In genomic region chr12:123384318-123384993, GRCh38 we compare ENCODE assay signal across 8 cellular contexts. TPM values are rescaled to one million over a fixed set of nuclear protein-coding genes. Genes with fewer than 3 reads are reported as not detected.
DNase-seq lines count a peak whose midpoint lies in the region; ATAC-seq and TF ChIP-seq lines count a peak whose summit lies in the region.

No MANE protein-coding gene starts in this region.

- H3K4me1 ChIP-seq in CD8-positive, alpha-beta memory T cell (ENCODE audit: insufficient read depth, low read length) = peaks cover 18% of the 10 kb centered on the region

- no peak for TF ChIP-seq CTCF in foreskin fibroblast (IDR thresholded peaks at IDR 0.05; ENCODE audit: low read depth, low read length)
- peak; percentile 4 for TF ChIP-seq CTCF in retinal pigment epithelial cell (conservative IDR thresholded peaks at IDR 0.05; ENCODE audit: low read depth, low read length)

- POLR2A ChIA-PET in CD8-positive, alpha-beta memory T cell (lab: Charles Lee) = interaction anchor here (0.8 to 2.1 kb wide), 8 partner anchors 19 to 152 kb away, joined by 3 to 23 read pairs (median 6); partner anchors contain the start of genes MPHOSPH9, MTRFR and SNRNP35
- POLR2A ChIA-PET in activated CD4-positive, alpha-beta T cell treated with anti-CD3 and anti-CD28 coated beads, Interleukin-2, amount 10 ng/mL, durations not matched to agents 7 days and 5 days (lab: Charles Lee) = interaction anchor here (0.6 to 2.3 kb wide), 5 partner anchors 19 to 222 kb away, joined by 3 to 11 read pairs (median 4); partner anchors contain the start of gene SBNO1

- H3K36me3 Mint-ChIP-seq in CD8-positive, alpha-beta memory T cell = peaks cover 0 to 4% (median 0%) of the 10 kb centered on the region in 3 donors
- H3K36me3 Mint-ChIP-seq in activated CD4-positive, alpha-beta T cell treated with anti-CD3 and anti-CD28 coated beads, Interleukin-2, amount 10 ng/mL, durations not matched to agents 7 days and 5 days (ENCODE audit: low read depth) = no peaks in the 10 kb centered on the region

- H3K4me3 ChIP-seq in CD8-positive, alpha-beta memory T cell (ENCODE audit: low read length) = peak overlapping the region; percentile 81
- H3K4me3 ChIP-seq in foreskin fibroblast (ENCODE audit: low read depth in 1 of 2, low read length in 2 of 2) (peak overlapping the region; percentile 86 to 89), retinal pigment epithelial cell (ENCODE audit: low read length) (peak overlapping the region; percentile 85)

- peak in 1 of 5 donors; percentile 16 for DNase-seq in CD8-positive, alpha-beta memory T cell
- DNase-seq in activated CD4-positive, alpha-beta T cell treated with anti-CD3 and anti-CD28 coated beads, Interleukin-2, amount 10 ng/mL, durations not matched to agents 7 days and 5 days = peak; percentile 32
- peak in 1 of 2 donors; percentile 66 for DNase-seq in foreskin fibroblast
- DNase-seq in retinal pigment epithelial cell (ENCODE audit: low read depth) = no peak
- no peak for DNase-seq in NCI-H510A (lab: John Stamatoyannopoulos, UW)

- no peaks in the 10 kb centered on the region for H3K36me3 ChIP-seq in CD8-positive, alpha-beta memory T cell (ENCODE audit: insufficient read depth, low read length)

- H3K9me3 Mint-ChIP-seq in CD8-positive, alpha-beta memory T cell = no peaks in the 10 kb centered on the region
- no peaks in the 10 kb centered on the region for H3K9me3 Mint-ChIP-seq in activated CD4-positive, alpha-beta T cell treated with anti-CD3 and anti-CD28 coated beads, Interleukin-2, amount 10 ng/mL, durations not matched to agents 7 days and 5 days

- H3K4me3 Mint-ChIP-seq in CD8-positive, alpha-beta memory T cell = peak overlapping the region; percentile 80 to 98 (median 90)
- peak overlapping the region; percentile 97 for H3K4me3 Mint-ChIP-seq in activated CD4-positive, alpha-beta T cell treated with anti-CD3 and anti-CD28 coated beads, Interleukin-2, amount 10 ng/mL, durations not matched to agents 7 days and 5 days

- peak overlapping the region; percentile 66 for H3K27ac ChIP-seq in CD8-positive, alpha-beta memory T cell (ENCODE audit: low read depth, low read length)

- H3K9me3 ChIP-seq in CD8-positive, alpha-beta memory T cell (ENCODE audit: low read length) = no peaks in the 10 kb centered on the region

- peak overlapping the region in 5 of 8 donors; percentile 36 to 95 (median 70) for H3K27ac Mint-ChIP-seq in CD8-positive, alpha-beta memory T cell
- peak overlapping the region; percentile 91 for H3K27ac Mint-ChIP-seq in activated CD4-positive, alpha-beta T cell treated with anti-CD3 and anti-CD28 coated beads, Interleukin-2, amount 10 ng/mL, durations not matched to agents 7 days and 5 days

- peaks cover 19 to 28% (median 21%) of the 10 kb centered on the region in 3 donors for H3K4me1 Mint-ChIP-seq in CD8-positive, alpha-beta memory T cell
- peaks cover 27% of the 10 kb centered on the region for H3K4me1 Mint-ChIP-seq in activated CD4-positive, alpha-beta T cell treated with anti-CD3 and anti-CD28 coated beads, Interleukin-2, amount 10 ng/mL, durations not matched to agents 7 days and 5 days

- CTCF ChIA-PET in CD8-positive, alpha-beta memory T cell (lab: Charles Lee) = interaction anchor here (1.0 to 8.4 kb wide), 7 partner anchors 15 to 217 kb away, joined by 3 to 66 read pairs (median 4); partner anchors contain the start of genes DDX55 and SBNO1
- CTCF ChIA-PET in activated CD4-positive, alpha-beta T cell treated with anti-CD3 and anti-CD28 coated beads, Interleukin-2, amount 10 ng/mL, durations not matched to agents 7 days and 5 days (lab: Charles Lee) = interaction anchor here (0.7 to 3.0 kb wide), 5 partner anchors 8 to 64 kb away, joined by 3 to 28 read pairs (median 3); partner anchors contain the start of gene SBNO1

- H3K27me3 ChIP-seq in CD8-positive, alpha-beta memory T cell (ENCODE audit: insufficient read depth, low read length, poor library complexity, severe bottlenecking) = no peaks in the 10 kb centered on the region

- peak; percentile 13 for ATAC-seq in HG02885 (IDR thresholded peaks at IDR 0.05; ENCODE audit: poor library complexity, unreplicated experiment)
- no peak for ATAC-seq in GM18858 (IDR thresholded peaks at IDR 0.05; ENCODE audit: unreplicated experiment)
- no peak for ATAC-seq in GM18870 (IDR thresholded peaks at IDR 0.05; ENCODE audit: unreplicated experiment)

- H3K27me3 Mint-ChIP-seq in CD8-positive, alpha-beta memory T cell = no peaks in the 10 kb centered on the region
- H3K27me3 Mint-ChIP-seq in activated CD4-positive, alpha-beta T cell treated with anti-CD3 and anti-CD28 coated beads, Interleukin-2, amount 10 ng/mL, durations not matched to agents 7 days and 5 days = no peaks in the 10 kb centered on the region

RNA-seq across cellular contexts. Expression of gene KMT5A, which starts 0.5 kb away (rescaled TPM):
- 10 to 100 TPM; 46.8 to 49.9 TPM for total RNA-seq in CD8-positive, alpha-beta memory T cell
- polyA plus RNA-seq in CD8-positive, alpha-beta memory T cell = 5.0 TPM
- total RNA-seq in activated CD4-positive, alpha-beta T cell treated with anti-CD3 and anti-CD28 coated beads, Interleukin-2, amount 10 ng/mL, durations not matched to agents 7 days and 5 days = 10 to 100 TPM; 73.6 to 85.3 TPM

RNA-seq across cellular contexts. Expression of gene SBNO1, which starts 19.8 kb away (rescaled TPM):
- total RNA-seq in CD8-positive, alpha-beta memory T cell = 10 to 100 TPM; 52.1 to 53.8 TPM
- polyA plus RNA-seq in CD8-positive, alpha-beta memory T cell = 42.8 TPM
- 10 to 100 TPM; 38.1 to 41.8 TPM for total RNA-seq in activated CD4-positive, alpha-beta T cell treated with anti-CD3 and anti-CD28 coated beads, Interleukin-2, amount 10 ng/mL, durations not matched to agents 7 days and 5 days

RNA-seq across cellular contexts. Expression of gene RILPL2, which starts 52.0 kb away (rescaled TPM):
- 10 to 100 TPM; 26.9 to 27.6 TPM for total RNA-seq in CD8-positive, alpha-beta memory T cell
- 8.4 TPM for polyA plus RNA-seq in CD8-positive, alpha-beta memory T cell
- total RNA-seq in activated CD4-positive, alpha-beta T cell treated with anti-CD3 and anti-CD28 coated beads, Interleukin-2, amount 10 ng/mL, durations not matched to agents 7 days and 5 days = 1 to 10 TPM; 6.0 to 6.5 TPM
